ENCODE assay signal across 11 cellular contexts in genomic region chr18:63105636-63106316, GRCh38.
A peak's percentile ranks its signal among the peaks of the same experiment; 100 is the strongest.
DNase-seq lines count a peak whose midpoint lies in the region; ATAC-seq and TF ChIP-seq lines count a peak whose summit lies in the region.
"Had no signal": no experiment of that assay in that cellular context is flagged by ENCODE, and none has a peak within 500 bp of the region (broad histone marks: within the 10 kb centered on the region; RNA-seq: fewer than 3 reads in every experiment).

No MANE protein-coding gene starts in this region.

- no peaks in the 10 kb centered on the region for H3K36me3 ChIP-seq in MM.1S (replicated peaks; ENCODE audit: insufficient read depth, low read length)
- H3K36me3 ChIP-seq: upper lobe of right lung had no signal

- H3K9me3 ChIP-seq in MM.1S (replicated peaks; ENCODE audit: insufficient read depth, low read length), result no peaks in the 10 kb centered on the region
- H3K9me3 ChIP-seq: upper lobe of right lung had no signal

- peak overlapping the region; percentile 50 for H3K4me2 ChIP-seq in MM.1S (ENCODE audit: low read depth, low read length)

- H3K27ac ChIP-seq in MM.1S (ENCODE audit: low read length), result no peak overlapping the region
- H3K27ac ChIP-seq: upper lobe of right lung had no signal

- no peaks in the 10 kb centered on the region for H3K9me2 ChIP-seq in MM.1S (replicated peaks; ENCODE audit: insufficient read depth, low read length)

- no peaks in the 10 kb centered on the region for H3K79me2 ChIP-seq in MM.1S (ENCODE audit: low read length)

- no peak for TF ChIP-seq CTCF in MM.1S (IDR thresholded peaks at IDR 0.05; ENCODE audit: low read length)

- H3F3A ChIP-seq in MM.1S (ENCODE audit: insufficient read depth, low read length), result 0 out of 2 replicates have a peak, but pooled peaks cover 2% of the 10 kb centered on the region

- ATAC-seq in GM18502 (IDR thresholded peaks at IDR 0.05; ENCODE audit: poor library complexity, unreplicated experiment) (peak; percentile 65), GM19397 (IDR thresholded peaks at IDR 0.05; ENCODE audit: unreplicated experiment) (peak; percentile 69), HG02885 (IDR thresholded peaks at IDR 0.05; ENCODE audit: poor library complexity, unreplicated experiment) (peak; percentile 66)
- ATAC-seq: upper lobe of right lung had no signal

- peaks cover 6% of the 10 kb centered on the region; the same call in 1 of the 2 replicates for H3K4me1 ChIP-seq in MM.1S (ENCODE audit: low read length)
- H3K4me1 ChIP-seq: upper lobe of right lung had no signal

- H3K27me3 ChIP-seq in MM.1S (replicated peaks; ENCODE audit: insufficient read depth, low read length), result no peaks in the 10 kb centered on the region
- H3K27me3 ChIP-seq: upper lobe of right lung had no signal

- H4K20me1 ChIP-seq in MM.1S (ENCODE audit: insufficient read depth, low read length), result no peaks in the 10 kb centered on the region

- H3K9ac ChIP-seq in MM.1S (ENCODE audit: low read length), result no peak overlapping the region

- DNase-seq in MM.1S, result no peak
- no peak for DNase-seq in GDM1 (lab: John Stamatoyannopoulos, UW)
- DNase-seq in NCI-H748 (lab: John Stamatoyannopoulos, UW; ENCODE audit: unreplicated experiment), result no peak
- no peak for DNase-seq in A172 (ENCODE audit: low spot score)
- no peak for DNase-seq in stimulated activated CD8-positive, alpha-beta memory T cell treated with anti-CD3 and anti-CD28 coated beads, Interleukin-4, amount 100 ng/mL, for 48 hours
- DNase-seq: activated CD4-positive, CD25-positive, alpha-beta regulatory T cell; NCI-H1092 treated with DMSO at 0.1 percent for 48 hours; upper lobe of right lung had no signal

- no peak overlapping the region for H2AFZ ChIP-seq in MM.1S (ENCODE audit: low read length)

- no peak overlapping the region for H3K4me3 ChIP-seq in MM.1S (ENCODE audit: low read length)
- H3K4me3 ChIP-seq: upper lobe of right lung had no signal
